In the genomic region with DNA sequence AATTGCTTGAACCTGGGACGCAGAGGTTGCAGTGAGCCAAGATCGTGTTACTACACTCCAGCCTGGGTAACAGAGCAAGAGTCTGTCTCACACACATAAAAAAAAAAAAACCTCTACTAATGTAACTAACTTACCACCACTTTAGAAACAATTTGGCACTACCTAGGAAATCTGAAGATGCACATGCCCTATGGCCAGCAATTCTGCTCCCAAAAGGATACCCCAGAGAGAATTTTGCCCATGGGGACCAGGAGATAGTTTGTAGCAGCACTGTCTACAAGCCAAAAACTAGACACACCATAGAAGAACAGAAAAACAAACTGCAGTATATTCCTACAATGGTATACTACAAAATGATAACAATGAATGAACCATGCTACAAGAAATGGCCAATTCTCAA, we compare ENCODE assay signal across 27 cellular contexts.
"Had no signal": no experiment of that assay in that cellular context is flagged by ENCODE, and none has a peak within 500 bp of the region (broad histone marks: within the 10 kb centered on the region; RNA-seq: fewer than 3 reads in every experiment).

No MANE protein-coding gene starts in this region.

- H3K27ac Mint-ChIP-seq: dendritic cell treated with granulocyte-macrophage colony-stimulating factor and Interleukin-4, amounts not matched to agents 40 ng/mL and 50 ng/mL, for 4 days; endodermal cell had no signal

- H3K36me3 ChIP-seq: colonic mucosa, gastrocnemius medialis had no signal

- ATAC-seq: effector memory CD8-positive, alpha-beta T cell; esophagus mucosa; foreskin keratinocyte; gastrocnemius medialis; gastroesophageal sphincter; heart left ventricle had no signal

- H3K27ac ChIP-seq: colonic mucosa, coronary artery, dorsolateral prefrontal cortex, epithelial cell of prostate, esophagus muscularis mucosa, esophagus squamous epithelium, foreskin keratinocyte, gastrocnemius medialis, gastroesophageal sphincter, heart left ventricle had no signal

- FAIRE-seq: colon, endothelial cell of umbilical vein, frontal cortex had no signal

- H3K4me1 ChIP-seq: colonic mucosa had no signal

- H3K9me3 ChIP-seq: colonic mucosa, esophagus muscularis mucosa, esophagus squamous epithelium, gastrocnemius medialis, gastroesophageal sphincter, heart left ventricle had no signal

- H3K27me3 ChIP-seq: colonic mucosa, dorsolateral prefrontal cortex, esophagus muscularis mucosa, esophagus squamous epithelium, foreskin keratinocyte, gastrocnemius medialis, gastroesophageal sphincter, heart left ventricle had no signal

- H3K4me3 ChIP-seq: colonic mucosa, coronary artery, dorsolateral prefrontal cortex, esophagus muscularis mucosa, esophagus squamous epithelium, gastrocnemius medialis, gastroesophageal sphincter, heart left ventricle had no signal

- DNase-seq: colonic mucosa; cortex of kidney; dermis blood vessel endothelial cell; dorsolateral prefrontal cortex; effector CD4-positive, alpha-beta T cell; effector CD8-positive, alpha-beta T cell; effector memory CD4-positive, alpha-beta T cell; effector memory CD8-positive, alpha-beta T cell; endodermal cell; erythroblast; esophagus squamous epithelium; foreskin fibroblast; foreskin keratinocyte; foreskin melanocyte; gastrocnemius medialis; glutamatergic neuron; head of caudate nucleus; heart left ventricle had no signal

- H3K27me3 Mint-ChIP-seq: dendritic cell treated with granulocyte-macrophage colony-stimulating factor and Interleukin-4, amounts not matched to agents 40 ng/mL and 50 ng/mL, for 4 days; effector memory CD8-positive, alpha-beta T cell had no signal

- H3K4me3 Mint-ChIP-seq: dendritic cell treated with granulocyte-macrophage colony-stimulating factor and Interleukin-4, amounts not matched to agents 40 ng/mL and 50 ng/mL, for 4 days; effector memory CD8-positive, alpha-beta T cell; endodermal cell had no signal

- H3K9me3 Mint-ChIP-seq: dendritic cell treated with granulocyte-macrophage colony-stimulating factor and Interleukin-4, amounts not matched to agents 40 ng/mL and 50 ng/mL, for 4 days; effector memory CD8-positive, alpha-beta T cell; endodermal cell had no signal
